Comparison of ENCODE assay signal across 1 cellular context in the genomic region with DNA sequence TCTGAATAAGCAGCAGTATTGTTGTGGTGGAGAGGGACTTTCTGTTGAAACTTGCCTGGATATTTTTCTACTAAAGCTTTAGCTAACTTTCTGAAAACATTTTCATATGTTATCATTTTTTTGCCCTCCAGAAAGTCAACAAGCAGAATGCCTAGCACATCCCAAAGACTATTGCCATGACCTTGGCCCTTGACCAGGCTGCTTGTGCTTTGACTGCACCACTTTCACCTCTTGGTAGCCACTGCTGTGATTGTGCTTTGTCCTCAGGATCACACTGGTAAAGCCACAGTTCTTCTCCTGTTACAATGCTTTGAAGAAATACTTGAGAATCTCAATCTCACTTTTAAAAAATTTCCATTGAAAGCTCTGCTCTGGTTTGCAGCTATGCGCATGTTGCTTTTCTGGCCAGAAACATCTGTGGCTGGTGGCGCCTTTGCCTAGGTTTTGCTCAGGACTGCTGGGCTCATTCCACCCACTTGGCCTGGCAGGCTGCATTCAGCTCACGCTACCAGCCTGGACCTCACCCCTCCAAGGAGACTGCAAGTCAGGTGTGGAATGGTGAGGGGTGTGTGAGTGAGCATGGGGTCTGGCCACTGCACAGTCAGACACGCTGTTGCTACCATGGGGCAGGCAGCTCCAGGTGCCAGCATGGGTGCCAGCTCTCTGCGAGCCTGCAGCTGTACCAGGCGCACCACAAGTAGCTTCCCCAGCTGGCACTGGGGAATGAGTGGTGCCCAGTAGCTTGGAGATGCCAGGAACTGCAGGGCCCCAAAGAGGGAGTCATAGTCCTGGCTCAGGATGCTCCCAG.
TF ChIP-seq lines count a peak whose summit lies in the region.

No MANE protein-coding gene starts in this region.

TF ChIP-seq in HepG2, 621 proteins besides CTCF, POLR2A, EP300 and RAD21 (continued from another document and continues in another):
- TF ChIP-seq, protein P1, sequence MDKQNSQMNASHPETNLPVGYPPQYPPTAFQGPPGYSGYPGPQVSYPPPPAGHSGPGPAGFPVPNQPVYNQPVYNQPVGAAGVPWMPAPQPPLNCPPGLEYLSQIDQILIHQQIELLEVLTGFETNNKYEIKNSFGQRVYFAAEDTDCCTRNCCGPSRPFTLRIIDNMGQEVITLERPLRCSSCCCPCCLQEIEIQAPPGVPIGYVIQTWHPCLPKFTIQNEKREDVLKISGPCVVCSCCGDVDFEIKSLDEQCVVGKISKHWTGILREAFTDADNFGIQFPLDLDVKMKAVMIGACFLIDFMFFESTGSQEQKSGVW (CRISPR knock-in tag; IDR thresholded peaks at IDR 0.05; ENCODE audit: borderline replicate concordance), result no peak
- no peak for TF ChIP-seq ZNF350 (CRISPR knock-in tag; IDR thresholded peaks at IDR 0.05; ENCODE audit: borderline replicate concordance, low read depth)
- no peak for TF ChIP-seq ZBTB37 (CRISPR knock-in tag; IDR thresholded peaks at IDR 0.05)
- TF ChIP-seq ZNF547 (CRISPR knock-in tag; IDR thresholded peaks at IDR 0.05), result no peak
- no peak for TF ChIP-seq ZSCAN12 (CRISPR knock-in tag; IDR thresholded peaks at IDR 0.05)
- no peak for TF ChIP-seq ZNF7 (CRISPR knock-in tag; IDR thresholded peaks at IDR 0.05)
- TF ChIP-seq, protein P2, sequence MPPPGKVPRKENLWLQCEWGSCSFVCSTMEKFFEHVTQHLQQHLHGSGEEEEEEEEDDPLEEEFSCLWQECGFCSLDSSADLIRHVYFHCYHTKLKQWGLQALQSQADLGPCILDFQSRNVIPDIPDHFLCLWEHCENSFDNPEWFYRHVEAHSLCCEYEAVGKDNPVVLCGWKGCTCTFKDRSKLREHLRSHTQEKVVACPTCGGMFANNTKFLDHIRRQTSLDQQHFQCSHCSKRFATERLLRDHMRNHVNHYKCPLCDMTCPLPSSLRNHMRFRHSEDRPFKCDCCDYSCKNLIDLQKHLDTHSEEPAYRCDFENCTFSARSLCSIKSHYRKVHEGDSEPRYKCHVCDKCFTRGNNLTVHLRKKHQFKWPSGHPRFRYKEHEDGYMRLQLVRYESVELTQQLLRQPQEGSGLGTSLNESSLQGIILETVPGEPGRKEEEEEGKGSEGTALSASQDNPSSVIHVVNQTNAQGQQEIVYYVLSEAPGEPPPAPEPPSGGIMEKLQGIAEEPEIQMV (CRISPR knock-in tag; IDR thresholded peaks at IDR 0.05; ENCODE audit: low read depth), result no peak
- TF ChIP-seq CHCHD3 (CRISPR knock-in tag; IDR thresholded peaks at IDR 0.05), result no peak
- TF ChIP-seq, protein P3, sequence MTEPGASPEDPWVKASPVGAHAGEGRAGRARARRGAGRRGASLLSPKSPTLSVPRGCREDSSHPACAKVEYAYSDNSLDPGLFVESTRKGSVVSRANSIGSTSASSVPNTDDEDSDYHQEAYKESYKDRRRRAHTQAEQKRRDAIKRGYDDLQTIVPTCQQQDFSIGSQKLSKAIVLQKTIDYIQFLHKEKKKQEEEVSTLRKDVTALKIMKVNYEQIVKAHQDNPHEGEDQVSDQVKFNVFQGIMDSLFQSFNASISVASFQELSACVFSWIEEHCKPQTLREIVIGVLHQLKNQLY (CRISPR knock-in tag; IDR thresholded peaks at IDR 0.05), result no peak
- TF ChIP-seq ZNF484 (CRISPR knock-in tag; IDR thresholded peaks at IDR 0.05; ENCODE audit: borderline replicate concordance, low read depth), result no peak
- no peak for TF ChIP-seq NPAS2 (CRISPR knock-in tag; IDR thresholded peaks at IDR 0.05; ENCODE audit: borderline replicate concordance)
- TF ChIP-seq ZNF839 (CRISPR knock-in tag; IDR thresholded peaks at IDR 0.05; ENCODE audit: borderline replicate concordance), result no peak
- no peak for TF ChIP-seq ONECUT2 (CRISPR knock-in tag; IDR thresholded peaks at IDR 0.05)
- TF ChIP-seq MEIS1 (CRISPR knock-in tag; IDR thresholded peaks at IDR 0.05; ENCODE audit: borderline replicate concordance), result no peak
- TF ChIP-seq KMT2A (CRISPR knock-in tag; IDR thresholded peaks at IDR 0.05), result no peak
- no peak for TF ChIP-seq ZNF709 (CRISPR knock-in tag; IDR thresholded peaks at IDR 0.05)
- TF ChIP-seq ZNF800 (CRISPR knock-in tag; IDR thresholded peaks at IDR 0.05), result no peak
- TF ChIP-seq HNRNPH1 (optimal IDR thresholded peaks at IDR 0.05; ENCODE audit: low read depth, low read length), result no peak
- TF ChIP-seq, protein P4, sequence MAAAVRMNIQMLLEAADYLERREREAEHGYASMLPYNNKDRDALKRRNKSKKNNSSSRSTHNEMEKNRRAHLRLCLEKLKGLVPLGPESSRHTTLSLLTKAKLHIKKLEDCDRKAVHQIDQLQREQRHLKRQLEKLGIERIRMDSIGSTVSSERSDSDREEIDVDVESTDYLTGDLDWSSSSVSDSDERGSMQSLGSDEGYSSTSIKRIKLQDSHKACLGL (CRISPR knock-in tag; IDR thresholded peaks at IDR 0.05), result no peak
- TF ChIP-seq ZMAT3 (CRISPR knock-in tag; conservative IDR thresholded peaks at IDR 0.05), result no peak
- TF ChIP-seq, protein P5, sequence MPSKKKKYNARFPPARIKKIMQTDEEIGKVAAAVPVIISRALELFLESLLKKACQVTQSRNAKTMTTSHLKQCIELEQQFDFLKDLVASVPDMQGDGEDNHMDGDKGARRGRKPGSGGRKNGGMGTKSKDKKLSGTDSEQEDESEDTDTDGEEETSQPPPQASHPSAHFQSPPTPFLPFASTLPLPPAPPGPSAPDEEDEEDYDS (CRISPR knock-in tag; IDR thresholded peaks at IDR 0.05), result no peak
- no peak for TF ChIP-seq HOXA5 (CRISPR knock-in tag; IDR thresholded peaks at IDR 0.05)
- no peak for TF ChIP-seq POLR2AphosphoS2 (IDR thresholded peaks at IDR 0.05; ENCODE audit: low read depth, low read length)
- TF ChIP-seq STAT5B (CRISPR knock-in tag; IDR thresholded peaks at IDR 0.05), result no peak
- no peak for TF ChIP-seq IKZF1 (IDR thresholded peaks at IDR 0.05)
- no peak for TF ChIP-seq EED (CRISPR knock-in tag; IDR thresholded peaks at IDR 0.05)
- TF ChIP-seq, protein P6, sequence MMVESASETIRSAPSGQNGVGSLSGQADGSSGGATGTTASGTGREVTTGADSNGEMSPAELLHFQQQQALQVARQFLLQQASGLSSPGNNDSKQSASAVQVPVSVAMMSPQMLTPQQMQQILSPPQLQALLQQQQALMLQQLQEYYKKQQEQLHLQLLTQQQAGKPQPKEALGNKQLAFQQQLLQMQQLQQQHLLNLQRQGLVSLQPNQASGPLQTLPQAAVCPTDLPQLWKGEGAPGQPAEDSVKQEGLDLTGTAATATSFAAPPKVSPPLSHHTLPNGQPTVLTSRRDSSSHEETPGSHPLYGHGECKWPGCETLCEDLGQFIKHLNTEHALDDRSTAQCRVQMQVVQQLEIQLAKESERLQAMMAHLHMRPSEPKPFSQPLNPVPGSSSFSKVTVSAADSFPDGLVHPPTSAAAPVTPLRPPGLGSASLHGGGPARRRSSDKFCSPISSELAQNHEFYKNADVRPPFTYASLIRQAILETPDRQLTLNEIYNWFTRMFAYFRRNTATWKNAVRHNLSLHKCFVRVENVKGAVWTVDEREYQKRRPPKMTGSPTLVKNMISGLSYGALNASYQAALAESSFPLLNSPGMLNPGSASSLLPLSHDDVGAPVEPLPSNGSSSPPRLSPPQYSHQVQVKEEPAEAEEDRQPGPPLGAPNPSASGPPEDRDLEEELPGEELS (CRISPR knock-in tag; IDR thresholded peaks at IDR 0.05), result peak; percentile 61; the same call in 1 of the 2 replicates
- TF ChIP-seq ZNF530 (CRISPR knock-in tag; IDR thresholded peaks at IDR 0.05; ENCODE audit: low read depth), result no peak
- no peak for TF ChIP-seq MTA3 (CRISPR knock-in tag; IDR thresholded peaks at IDR 0.05)
- TF ChIP-seq ZBTB2 (CRISPR knock-in tag; IDR thresholded peaks at IDR 0.05; ENCODE audit: low read depth), result no peak
- TF ChIP-seq RBFOX2 (IDR thresholded peaks at IDR 0.05; ENCODE audit: low read depth, low read length), result no peak
- TF ChIP-seq ZNF142 (CRISPR knock-in tag; IDR thresholded peaks at IDR 0.05), result no peak
- no peak for TF ChIP-seq RNF2 (conservative IDR thresholded peaks at IDR 0.05; ENCODE audit: low read depth)
- TF ChIP-seq HNF4G (IDR thresholded peaks at IDR 0.05; ENCODE audit: borderline replicate concordance, low read depth, low read length), result peak; percentile 77; the same call in 1 of the 2 replicates
- peak; percentile 31; the same call in 1 of the 2 replicates for TF ChIP-seq HNF4G (CRISPR knock-in tag; IDR thresholded peaks at IDR 0.05; ENCODE audit: borderline replicate concordance, low read depth)
- peak; percentile 58; the same call in 1 of the 2 replicates for TF ChIP-seq KLF12 (CRISPR knock-in tag; IDR thresholded peaks at IDR 0.05; ENCODE audit: borderline replicate concordance)
- TF ChIP-seq ZNF10 (CRISPR knock-in tag; IDR thresholded peaks at IDR 0.05; ENCODE audit: borderline replicate concordance, low read depth), result no peak
- TF ChIP-seq PATZ1 (CRISPR knock-in tag; IDR thresholded peaks at IDR 0.05), result no peak
- TF ChIP-seq TGIF2 (CRISPR knock-in tag; IDR thresholded peaks at IDR 0.05), result no peak
